ENCODE assay signal across 30 cellular contexts in the genomic region with DNA sequence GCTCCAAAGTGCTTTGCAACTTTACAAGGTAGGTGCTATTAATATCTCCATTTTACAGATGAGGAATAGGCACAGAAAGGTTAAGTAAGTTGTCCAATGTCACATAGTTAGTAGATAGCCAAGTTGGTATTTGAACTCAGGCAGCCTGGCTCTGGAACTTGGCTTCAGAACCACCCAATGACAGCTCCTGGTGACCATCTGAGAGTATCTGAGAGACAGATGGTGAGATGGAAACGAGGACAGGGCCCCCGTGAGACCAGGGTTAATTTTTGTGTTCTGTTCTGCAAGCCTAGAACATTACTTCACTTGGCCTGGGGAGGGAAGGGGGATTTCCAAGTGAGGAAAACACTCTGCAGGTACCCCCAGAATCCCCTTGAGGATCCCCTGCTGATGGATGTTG.
"Had no signal": no experiment of that assay in that cellular context is flagged by ENCODE, and none has a peak within 500 bp of the region (broad histone marks: within the 10 kb centered on the region; RNA-seq: fewer than 3 reads in every experiment).

No MANE protein-coding gene starts in this region.

- DNase-seq: activated B cell treated with CpG ODN at 0.5 μM for 24 hours; activated CD4-positive, alpha-beta memory T cell treated with anti-CD3 and anti-CD28 coated beads for 36 hours; activated CD4-positive, alpha-beta T cell treated with anti-CD3 and anti-CD28 coated beads for 4 hours; activated CD4-positive, alpha-beta T cell treated with anti-CD3 and anti-CD28 coated beads, Interleukin-2, amount 10 ng/mL, durations not matched to agents 24 days and 14 days; activated CD4-positive, alpha-beta T cell treated with anti-CD3 and anti-CD28 coated beads, Interleukin-2, amount 50 U/mL, for 1 hour; activated CD4-positive, alpha-beta T cell treated with anti-CD3 and anti-CD28 coated beads, Interleukin-2, amount 50 U/mL, for 4 hours; activated CD4-positive, CD25-positive, alpha-beta regulatory T cell treated with anti-CD3 and anti-CD28 coated beads, Interleukin-2, amount 50 U/mL, for 72 hours; activated CD8-positive, alpha-beta memory T cell treated with anti-CD3 and anti-CD28 coated beads, Interleukin-2, amount 50 U/mL, for 4 hours; activated CD8-positive, alpha-beta T cell treated with anti-CD3 and anti-CD28 coated beads for 36 hours; activated effector memory CD4-positive, alpha-beta T cell treated with anti-CD3 and anti-CD28 coated beads, Interleukin-2, amount 50 U/mL, for 16 hours; activated gamma-delta T cell treated with Interleukin-2 at 50 U/mL for 16 hours; activated naive CD4-positive, alpha-beta T cell; activated naive CD4-positive, alpha-beta T cell treated with anti-CD3 and anti-CD28 coated beads for 36 hours; activated naive CD4-positive, alpha-beta T cell treated with anti-CD3 and anti-CD28 coated beads, Interleukin-2, amount 50 U/mL, for 16 hours; activated naive CD8-positive, alpha-beta T cell treated with anti-CD3 and anti-CD28 coated beads for 36 hours; activated T-cell treated with anti-CD3 and anti-CD28 coated beads for 4 hours; activated T-cell treated with anti-CD3 and anti-CD28 coated beads, Interleukin-2, amount 50 U/mL, for 1 hour; activated T-cell treated with anti-CD3 and anti-CD28 coated beads, Interleukin-2, amount 50 U/mL, for 4 hours; activated T-cell treated with anti-CD3 and anti-CD28 coated beads, Interleukin-2, amount 50 U/mL, for 72 hours; adrenal gland; amniotic stem cell; anterior cingulate cortex; T-helper 1 cell; T-helper 2 cell; T-helper 9 cell had no signal

- H3K9me3 ChIP-seq: adrenal gland, ascending aorta had no signal

- H3K4me3 ChIP-seq: adrenal gland, ascending aorta, cardiac muscle cell had no signal

- H3K27me3 ChIP-seq: ascending aorta had no signal

- H3K4me1 ChIP-seq: ascending aorta had no signal

- H3K36me3 ChIP-seq: adrenal gland, ascending aorta, cardiac muscle cell had no signal

- H3K27ac ChIP-seq: adrenal gland, ascending aorta, cardiac muscle cell, VCaP had no signal

- ATAC-seq: activated CD8-positive, alpha-beta T cell treated with anti-CD3 and anti-CD28 coated beads for 36 hours; activated naive CD4-positive, alpha-beta T cell treated with anti-CD3 and anti-CD28 coated beads, Interleukin-2, amount 50 U/mL, for 72 hours; activated T-cell treated with anti-CD3 and anti-CD28 coated beads, Interleukin-2, amount 50 U/mL, for 4 hours; activated T-cell treated with anti-CD3 and anti-CD28 coated beads, Interleukin-2, amount 50 U/mL, for 72 hours; activated T-helper 17 cell treated with anti-CD3 and anti-CD28 coated beads, Interleukin-2, amount 50 U/mL, for 72 hours had no signal
